In the genomic region with DNA sequence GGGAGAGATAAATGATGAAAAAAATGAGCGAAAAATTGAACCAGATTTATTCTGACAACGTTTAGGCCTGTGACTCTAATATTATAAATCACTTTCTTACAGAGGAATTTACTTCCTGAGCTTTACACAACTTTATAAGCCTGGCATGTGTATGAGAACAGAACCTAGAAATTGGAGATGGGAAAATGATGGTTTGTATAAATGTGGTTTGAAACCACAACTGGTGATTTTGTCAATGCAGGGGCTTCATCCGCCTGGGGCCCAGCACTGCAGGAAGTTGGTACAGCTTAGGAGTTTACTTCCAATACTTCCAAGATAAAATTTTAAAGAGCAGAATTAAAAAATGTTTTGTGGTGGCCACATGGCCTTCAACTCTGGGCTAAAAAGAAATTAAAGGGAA, we compare ENCODE assay signal across 17 cellular contexts.
DNase-seq lines count a peak whose midpoint lies in the region; ATAC-seq and TF ChIP-seq lines count a peak whose summit lies in the region.
"Had no signal": no experiment of that assay in that cellular context is flagged by ENCODE, and none has a peak within 500 bp of the region (broad histone marks: within the 10 kb centered on the region; RNA-seq: fewer than 3 reads in every experiment).

No MANE protein-coding gene starts in this region.

- H3K36me3 ChIP-seq in IMR-90 (ENCODE audit: control insufficient read depth, insufficient read depth, low read length): no peaks in the 10 kb centered on the region
- no peaks in the 10 kb centered on the region for H3K36me3 ChIP-seq in esophagus muscularis mucosa

- no peak overlapping the region for H2BK20ac ChIP-seq in IMR-90 (ENCODE audit: low read depth, low read length)

- H3K27me3 ChIP-seq in IMR-90 (ENCODE audit: control insufficient read depth, insufficient read depth, low read length) (peaks cover 20% of the 10 kb centered on the region), esophagus muscularis mucosa (peaks cover 0 to 7% (median 0%) of the 10 kb centered on the region in 4 donors)
- H3K27me3 ChIP-seq: BLaER1 had no signal

- H2BK5ac ChIP-seq in IMR-90 (ENCODE audit: low read depth, low read length, poor library complexity, severe bottlenecking): no peak overlapping the region

- H3K4ac ChIP-seq in IMR-90 (ENCODE audit: low read depth, low read length): no peak overlapping the region

- in situ Hi-C loops in IMR-90 (cut with MboI; ENCODE audit: low sequenced_read_pairs): no loop called here

- H4K91ac ChIP-seq in IMR-90 (ENCODE audit: insufficient read depth, low read depth, low read length): no peak overlapping the region

- H2BK120ac ChIP-seq in IMR-90 (ENCODE audit: low read depth, low read length): no peak overlapping the region

- H3K4me3 ChIP-seq in AG10803 (ENCODE audit: low read length): no peak overlapping the region
- no peak overlapping the region for H3K4me3 ChIP-seq in IMR-90 (ENCODE audit: insufficient read depth, low read depth, low read length)
- H3K4me3 ChIP-seq in esophagus muscularis mucosa: no peak overlapping the region
- no peak overlapping the region for H3K4me3 ChIP-seq in coronary artery
- H3K4me3 ChIP-seq: BLaER1, GM23338 had no signal

- H2AFZ ChIP-seq in IMR-90 (replicated peaks; ENCODE audit: low read length, poor library complexity): no peak overlapping the region
- H2AFZ ChIP-seq: GM23338 had no signal

- dilution Hi-C loops in IMR-90 (cut with HindIII; ENCODE audit: low sequenced_read_pairs, unreplicated experiment): loop anchor here (25.0 kb wide), 1 partner anchor 516 kb away; no protein-coding TSS in a partner anchor

- H3K14ac ChIP-seq in IMR-90 (replicated peaks; ENCODE audit: low read depth, low read length): no peak overlapping the region

- no peaks in the 10 kb centered on the region for H4K20me1 ChIP-seq in IMR-90 (ENCODE audit: insufficient read depth, low read length)
- H4K20me1 ChIP-seq: BLaER1 had no signal

- no peak overlapping the region for H4K5ac ChIP-seq in IMR-90 (ENCODE audit: low read depth, low read length)

- H3K9me3 ChIP-seq in IMR-90 (ENCODE audit: control insufficient read depth, insufficient read depth, low read length): peaks cover 2% of the 10 kb centered on the region
- peaks cover 0 to 13% (median 0%) of the 10 kb centered on the region in 4 donors for H3K9me3 ChIP-seq in esophagus muscularis mucosa

- no peak for TF ChIP-seq CTCF in AG10803 (conservative IDR thresholded peaks at IDR 0.05; ENCODE audit: low read length)
- no peak for TF ChIP-seq CTCF in IMR-90 (conservative IDR thresholded peaks at IDR 0.05; ENCODE audit: low read depth, low read length)
- no peak for TF ChIP-seq CTCF in esophagus muscularis mucosa (IDR thresholded peaks at IDR 0.05)
- TF ChIP-seq CTCF in coronary artery (IDR thresholded peaks at IDR 0.05): no peak

- no peak overlapping the region for H3K27ac ChIP-seq in IMR-90 (ENCODE audit: insufficient read depth, low read length)
- H3K27ac ChIP-seq in esophagus muscularis mucosa (replicated peaks in 1 of 4): no peak overlapping the region
- no peak overlapping the region for H3K27ac ChIP-seq in coronary artery
- H3K27ac ChIP-seq: 22Rv1, BLaER1 had no signal

- ATAC-seq in IMR-90 (ENCODE audit: low read depth) (peak; percentile 60), GM18870 (IDR thresholded peaks at IDR 0.05; ENCODE audit: unreplicated experiment) (no peak)
- ATAC-seq: GM23338 had no signal

- no peak for TF ChIP-seq RAD21 in IMR-90 (IDR thresholded peaks at IDR 0.05; ENCODE audit: low read length)

- POLR2A ChIA-PET in IMR-90 (lab: Charles Lee; ENCODE audit: unreplicated experiment): interaction anchor here (0.6 kb wide), 1 partner anchor 45 kb away, joined by 3 read pairs; no protein-coding TSS in a partner anchor

- no peaks in the 10 kb centered on the region for H3K79me1 ChIP-seq in IMR-90 (ENCODE audit: low read depth in 1 of 2, low read length in 2 of 2)

- peak; percentile 43 for DNase-seq in AG10803 (ENCODE audit: low read depth)
- DNase-seq in IMR-90: peak; percentile 49
- DNase-seq in esophagus muscularis mucosa (ENCODE audit: extremely low spot score): peak; percentile 10
- DNase-seq in mesenteric fat pad (ENCODE audit: low spot score): peak; percentile 11
- DNase-seq in NCI-H345 (lab: John Stamatoyannopoulos, UW): no peak
- no peak for DNase-seq in NCI-H526 treated with DMSO at 0.1 percent for 48 hours (lab: John Stamatoyannopoulos, UW)
- DNase-seq in coronary artery (ENCODE audit: low spot score): no peak
- DNase-seq: AML-193; CD4-positive, CD25-positive, alpha-beta regulatory T cell; DMS 273 treated with DMSO at 0.1 percent for 48 hours; EL; H9; KBM-7 had no signal

- H3K23ac ChIP-seq in IMR-90 (ENCODE audit: low read depth, low read length): no peak overlapping the region

- no peak overlapping the region for H3K56ac ChIP-seq in IMR-90 (ENCODE audit: extremely low read depth, insufficient read depth, low read length)

- no peak overlapping the region for H4K8ac ChIP-seq in IMR-90 (ENCODE audit: low read depth in 2 of 2, low read length in 2 of 2)

- H2AK5ac ChIP-seq in IMR-90 (ENCODE audit: low read depth, low read length): no peak overlapping the region

- BruUV-seq in IMR-90 (replicated peaks; lab: Mats Ljungman, UMichigan): no TSS peak

- no peak overlapping the region for H3K18ac ChIP-seq in IMR-90 (ENCODE audit: low read depth, low read length)

- H3K9ac ChIP-seq in IMR-90 (ENCODE audit: low read depth, low read length): no peak overlapping the region
- H3K9ac ChIP-seq: BLaER1 had no signal

- intact Hi-C loops in IMR-90 (cut with micrococcal nuclease): no loop called here
- intact Hi-C loops in esophagus muscularis mucosa (cut with DNase I): no loop called here

- H2BK15ac ChIP-seq in IMR-90 (ENCODE audit: low read depth, low read length): no peak overlapping the region

- CTCF ChIA-PET in IMR-90 (lab: Yijun Ruan, JAX): no interaction called here

- no peak for TF ChIP-seq POLR2A in IMR-90 (IDR thresholded peaks at IDR 0.05; ENCODE audit: low read depth, low read length)
- TF ChIP-seq POLR2A in esophagus muscularis mucosa (IDR thresholded peaks at IDR 0.05; ENCODE audit: low read depth): no peak

- H3K4me2 ChIP-seq in IMR-90 (ENCODE audit: low read depth, low read length): no peak overlapping the region
- H3K4me2 ChIP-seq: BLaER1, GM23338 had no signal

- H3K9me1 ChIP-seq in IMR-90 (ENCODE audit: insufficient read depth, low read length): 0 out of 2 replicates have a peak, but pooled peaks cover 5% of the 10 kb centered on the region

- WGBS in IMR-90 (ENCODE audit: extremely low coverage in 2 of 2, insufficient read length in 1 of 2), 2 experiments: no CpG with 5 or more reads among the region's 3 CpGs
- WGBS in esophagus muscularis mucosa: 63% methylated on average over 3 of the region's 3 CpGs

- H2AK9ac ChIP-seq in IMR-90 (replicated peaks; ENCODE audit: low read depth, low read length, poor library complexity): no peak overlapping the region

- peaks cover 4% of the 10 kb centered on the region; the same call in 1 of the 2 replicates for H3K4me1 ChIP-seq in IMR-90 (ENCODE audit: control insufficient read depth, insufficient read depth, low read length)
- H3K4me1 ChIP-seq in esophagus muscularis mucosa: peaks cover 0 to 16% (median 7%) of the 10 kb centered on the region in 4 donors
- H3K4me1 ChIP-seq: BLaER1 had no signal

- TF ChIP-seq EP300 in esophagus muscularis mucosa (IDR thresholded peaks at IDR 0.05): no peak

TF ChIP-seq in IMR-90, 13 proteins besides CTCF, POLR2A, EP300 and RAD21:
- TF ChIP-seq RFX5 (IDR thresholded peaks at IDR 0.05; ENCODE audit: low read depth, low read length) (no peak), CHD1 (IDR thresholded peaks at IDR 0.05; ENCODE audit: low read depth, low read length) (no peak), MAFK (IDR thresholded peaks at IDR 0.05; ENCODE audit: low read depth, low read length) (no peak), CEBPB (IDR thresholded peaks at IDR 0.05; ENCODE audit: low read depth, low read length) (no peak), NFE2L2 (IDR thresholded peaks at IDR 0.05; ENCODE audit: low read depth, low read length) (no peak), MXI1 (IDR thresholded peaks at IDR 0.05; ENCODE audit: borderline replicate concordance, low read depth, low read length) (no peak), SMC3 (IDR thresholded peaks at IDR 0.05; ENCODE audit: low read depth, low read length) (no peak), FOS (IDR thresholded peaks at IDR 0.05; ENCODE audit: low read depth, low read length) (no peak)
- TF ChIP-seq, protein P1, sequence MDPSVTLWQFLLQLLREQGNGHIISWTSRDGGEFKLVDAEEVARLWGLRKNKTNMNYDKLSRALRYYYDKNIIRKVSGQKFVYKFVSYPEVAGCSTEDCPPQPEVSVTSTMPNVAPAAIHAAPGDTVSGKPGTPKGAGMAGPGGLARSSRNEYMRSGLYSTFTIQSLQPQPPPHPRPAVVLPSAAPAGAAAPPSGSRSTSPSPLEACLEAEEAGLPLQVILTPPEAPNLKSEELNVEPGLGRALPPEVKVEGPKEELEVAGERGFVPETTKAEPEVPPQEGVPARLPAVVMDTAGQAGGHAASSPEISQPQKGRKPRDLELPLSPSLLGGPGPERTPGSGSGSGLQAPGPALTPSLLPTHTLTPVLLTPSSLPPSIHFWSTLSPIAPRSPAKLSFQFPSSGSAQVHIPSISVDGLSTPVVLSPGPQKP (IDR thresholded peaks at IDR 0.05; ENCODE audit: borderline replicate concordance, low read depth, low read length): no peak

Comparison
In these comparisons a context has a peak if more than half of its experiments do, and no peak if none do; other contexts are left out.
1. DNase-seq: peak in AG10803 (single experiment), IMR-90 (single experiment), esophagus muscularis mucosa (single experiment) and mesenteric fat pad (single experiment); none in NCI-H345 (single experiment), NCI-H526 treated with DMSO at 0.1 percent for 48 hours (single experiment) and coronary artery (single experiment).